ENCODE assay signal across 8 cellular contexts in the genomic region with DNA sequence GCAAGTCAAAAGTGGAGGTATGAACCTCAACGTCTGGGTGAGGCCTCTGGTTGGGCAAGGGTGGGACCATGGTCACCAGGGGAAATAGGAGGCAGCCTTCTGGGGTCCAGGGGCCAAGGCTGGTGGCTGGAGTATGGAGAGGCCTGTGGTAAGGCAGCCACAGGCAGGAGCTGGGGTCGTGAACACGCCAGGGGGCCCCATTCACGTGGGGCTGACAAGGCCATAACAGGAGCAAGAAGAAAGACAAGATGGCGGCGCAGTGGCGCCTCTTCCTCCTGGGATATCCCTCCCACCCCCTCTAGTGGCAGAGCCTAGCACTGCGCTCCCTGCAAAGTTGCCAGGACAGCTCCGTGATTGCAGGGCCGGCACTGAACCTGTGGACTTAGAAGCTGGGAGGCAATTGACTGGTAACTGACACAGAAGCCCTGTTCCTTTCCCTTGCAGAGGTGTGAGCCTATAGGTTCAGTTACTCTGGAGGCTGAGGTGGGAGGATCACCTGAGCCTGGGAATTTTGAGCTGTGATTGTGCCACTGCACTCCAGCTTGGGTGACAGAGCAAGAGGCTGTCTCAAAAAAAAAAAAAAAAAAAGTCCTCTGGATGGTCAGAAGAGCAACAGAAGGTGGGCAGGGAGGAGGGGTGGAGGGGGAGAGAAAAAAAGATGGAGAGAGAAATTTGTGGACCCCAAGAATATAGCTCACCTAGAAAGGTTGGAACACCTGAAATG. TPM values are rescaled to one million over a fixed set of nuclear protein-coding genes. Genes with fewer than 3 reads are reported as not detected.
DNase-seq lines count a peak whose midpoint lies in the region; ATAC-seq, FAIRE-seq and TF ChIP-seq lines count a peak whose summit lies in the region.

No MANE protein-coding gene starts in this region.

- CTCF ChIA-PET in IMR-90 (lab: Yijun Ruan, JAX): interaction anchor here (0.6 to 4.9 kb wide), 17 partner anchors 8 to 601 kb away, joined by 3 to 45 read pairs (median 5); no protein-coding TSS in a partner anchor

- no peak overlapping the region for H4K91ac ChIP-seq in IMR-90 (ENCODE audit: insufficient read depth, low read depth, low read length)

- peak overlapping the region; percentile 89 for H2AFZ ChIP-seq in IMR-90 (replicated peaks; ENCODE audit: low read length, poor library complexity)

- H4K20me1 ChIP-seq in DOHH2 (ENCODE audit: control insufficient read depth, insufficient read depth, low read depth, low read length) (no peaks in the 10 kb centered on the region), IMR-90 (ENCODE audit: insufficient read depth, low read length) (no peaks in the 10 kb centered on the region)

- no peaks in the 10 kb centered on the region for H3K79me2 ChIP-seq in DOHH2 (ENCODE audit: control insufficient read depth, low read length)

- TF ChIP-seq CTCF in DOHH2 (IDR thresholded peaks at IDR 0.05; ENCODE audit: low read depth, low read length, poor library complexity, severe bottlenecking): peak; percentile 92
- peak; percentile 74 for TF ChIP-seq CTCF in IMR-90 (conservative IDR thresholded peaks at IDR 0.05; ENCODE audit: low read depth, low read length)
- TF ChIP-seq CTCF in gastroesophageal sphincter (IDR thresholded peaks at IDR 0.05): peak; percentile 60 to 84 (median 64)
- peak; percentile 72 to 87 (median 75) for TF ChIP-seq CTCF in pancreas (IDR thresholded peaks at IDR 0.05)
- TF ChIP-seq CTCF in transverse colon (IDR thresholded peaks at IDR 0.05): peak; percentile 70 to 84 (median 81)

- no peak overlapping the region for H3K14ac ChIP-seq in IMR-90 (replicated peaks; ENCODE audit: low read depth, low read length)

- H3K9ac ChIP-seq in IMR-90 (ENCODE audit: low read depth, low read length): no peak overlapping the region

- no peaks in the 10 kb centered on the region for H3K9me2 ChIP-seq in DOHH2 (replicated peaks; ENCODE audit: control insufficient read depth, low read length)

- H2BK15ac ChIP-seq in IMR-90 (ENCODE audit: low read depth, low read length): no peak overlapping the region

- H3F3A ChIP-seq in DOHH2 (ENCODE audit: control insufficient read depth, insufficient read depth): no peaks in the 10 kb centered on the region

- H2BK20ac ChIP-seq in IMR-90 (ENCODE audit: low read depth, low read length): no peak overlapping the region

- intact Hi-C loops in IMR-90 (cut with micrococcal nuclease): loop anchor here (1.0 to 2.0 kb wide), 3 partner anchors 80 to 176 kb away; no protein-coding TSS in a partner anchor
- intact Hi-C loops in pancreas (cut with DNase I): loop anchor here in 1 of 3 donors (10.0 kb wide), 1 partner anchor 178 kb away; no protein-coding TSS in a partner anchor
- intact Hi-C loops in transverse colon (cut with DNase I; ENCODE audit: low total_unique reads): loop anchor here (10.0 kb wide), 1 partner anchor 102 kb away; no protein-coding TSS in a partner anchor

- peaks cover 3% of the 10 kb centered on the region for H3K4me1 ChIP-seq in DOHH2 (ENCODE audit: control insufficient read depth, low read length)
- no peaks in the 10 kb centered on the region for H3K4me1 ChIP-seq in IMR-90 (ENCODE audit: control insufficient read depth, insufficient read depth, low read length)
- H3K4me1 ChIP-seq in gastroesophageal sphincter: no peaks in the 10 kb centered on the region
- no peaks in the 10 kb centered on the region for H3K4me1 ChIP-seq in pancreas
- no peaks in the 10 kb centered on the region for H3K4me1 ChIP-seq in transverse colon

- 30% methylated on average over 2 of the region's 10 CpGs; no CpG with 5 or more reads in 1 of the 2 experiments for WGBS in IMR-90 (ENCODE audit: extremely low coverage in 2 of 2, insufficient read length in 1 of 2), 2 experiments
- WGBS in gastroesophageal sphincter (ENCODE audit: low coverage in 1 of 2), 2 donors: 43% methylated on average over 3 of the region's 10 CpGs; no CpG with 5 or more reads in 1 of the 2 donors
- WGBS in pancreas, 2 donors: 33 to 41% methylated on average over 10 of the region's 10 CpGs
- 12 to 49% methylated on average over 9 to 10 of the region's 10 CpGs for WGBS in transverse colon (ENCODE audit: low coverage in 1 of 2), 2 donors

- no peaks in the 10 kb centered on the region for H3K36me3 ChIP-seq in DOHH2 (ENCODE audit: control insufficient read depth, low read length)
- no peaks in the 10 kb centered on the region for H3K36me3 ChIP-seq in IMR-90 (ENCODE audit: control insufficient read depth, insufficient read depth, low read length)
- no peaks in the 10 kb centered on the region for H3K36me3 ChIP-seq in gastroesophageal sphincter
- H3K36me3 ChIP-seq in pancreas: no peaks in the 10 kb centered on the region
- H3K36me3 ChIP-seq in transverse colon: no peaks in the 10 kb centered on the region

- in situ Hi-C loops in IMR-90 (cut with MboI; ENCODE audit: low sequenced_read_pairs) (loop anchor here (10.0 kb wide), 1 partner anchor 178 kb away; no protein-coding TSS in a partner anchor), transverse colon (cut with MboI; ENCODE audit: low pct_ligation_motif_present in 1 of 4, low pct_unique_long_range_greater_than_20kb in 1 of 4, low sequenced_read_pairs in 3 of 4) (loop anchor here in 1 of 4 donors (10.0 kb wide), 1 partner anchor 92 kb away; no protein-coding TSS in a partner anchor)

- H3K79me1 ChIP-seq in IMR-90 (ENCODE audit: low read depth in 1 of 2, low read length in 2 of 2): no peaks in the 10 kb centered on the region

- dilution Hi-C loops in IMR-90 (cut with HindIII; ENCODE audit: low sequenced_read_pairs, unreplicated experiment): no loop called here

- peak; percentile 58 for TF ChIP-seq RAD21 in IMR-90 (IDR thresholded peaks at IDR 0.05; ENCODE audit: low read length)

- H3K56ac ChIP-seq in IMR-90 (ENCODE audit: extremely low read depth, insufficient read depth, low read length): no peak overlapping the region

- H2BK120ac ChIP-seq in IMR-90 (ENCODE audit: low read depth, low read length): no peak overlapping the region

- H3K27ac ChIP-seq in DOHH2 (ENCODE audit: low read depth, low read length) (no peak overlapping the region), IMR-90 (ENCODE audit: insufficient read depth, low read length) (no peak overlapping the region), gastroesophageal sphincter (no peak overlapping the region), pancreas (no peak overlapping the region), transverse colon (no peak overlapping the region)

- H2BK5ac ChIP-seq in IMR-90 (ENCODE audit: low read depth, low read length, poor library complexity, severe bottlenecking): no peak overlapping the region

- H3K4me3 ChIP-seq in DOHH2 (ENCODE audit: low read length) (0 out of 2 replicates have a peak overlapping the region, but pooled peaks have one; percentile 19), IMR-90 (ENCODE audit: insufficient read depth, low read depth, low read length) (no peak overlapping the region), gastroesophageal sphincter (no peak overlapping the region), pancreas (no peak overlapping the region), transverse colon (no peak overlapping the region)

- H3K9me3 ChIP-seq in DOHH2 (ENCODE audit: control insufficient read depth, insufficient read depth, low read length): peaks cover 8% of the 10 kb centered on the region
- no peaks in the 10 kb centered on the region; the same call in 1 of the 2 replicates for H3K9me3 ChIP-seq in IMR-90 (ENCODE audit: control insufficient read depth, insufficient read depth, low read length)
- no peaks in the 10 kb centered on the region for H3K9me3 ChIP-seq in gastroesophageal sphincter
- H3K9me3 ChIP-seq in pancreas: no peaks in the 10 kb centered on the region
- no peaks in the 10 kb centered on the region for H3K9me3 ChIP-seq in transverse colon

- H3K18ac ChIP-seq in IMR-90 (ENCODE audit: low read depth, low read length): no peak overlapping the region

- no peak overlapping the region for H3K23ac ChIP-seq in IMR-90 (ENCODE audit: low read depth, low read length)

- peak overlapping the region; percentile 40 for H4K5ac ChIP-seq in IMR-90 (ENCODE audit: low read depth, low read length)

- H3K4ac ChIP-seq in IMR-90 (ENCODE audit: low read depth, low read length): no peak overlapping the region

- no peak overlapping the region for H2AK5ac ChIP-seq in IMR-90 (ENCODE audit: low read depth, low read length)

- 0 out of 2 replicates have a peak overlapping the region, but pooled peaks have one; percentile 22 for H3K4me2 ChIP-seq in DOHH2 (ENCODE audit: low read length)
- no peak overlapping the region for H3K4me2 ChIP-seq in IMR-90 (ENCODE audit: low read depth, low read length)

- TF ChIP-seq POLR2A in IMR-90 (IDR thresholded peaks at IDR 0.05; ENCODE audit: low read depth, low read length): no peak
- no peak for TF ChIP-seq POLR2A in gastroesophageal sphincter (IDR thresholded peaks at IDR 0.05)
- no peak for TF ChIP-seq POLR2A in transverse colon (IDR thresholded peaks at IDR 0.05)

- TF ChIP-seq EP300 in gastroesophageal sphincter (IDR thresholded peaks at IDR 0.05): no peak
- no peak for TF ChIP-seq EP300 in transverse colon (IDR thresholded peaks at IDR 0.05; ENCODE audit: low read depth)

- DNase-seq in IMR-90 (peak; percentile 65), RPMI8226 (peak; percentile 86), activated gamma-delta T cell (lab: John Stamatoyannopoulos, UW) (peak; percentile 7), pancreas (peak; percentile 65 to 92 (median 82)), transverse colon (peak; percentile 83)

- POLR2A ChIA-PET in IMR-90 (lab: Charles Lee; ENCODE audit: unreplicated experiment): interaction anchor here (0.6 kb wide), 1 partner anchor 123 kb away, joined by 4 read pairs; no protein-coding TSS in a partner anchor

- peak overlapping the region; percentile 69 to 90 for H4K8ac ChIP-seq in IMR-90 (ENCODE audit: low read depth in 2 of 2, low read length in 2 of 2)

- no TSS peak for BruUV-seq in IMR-90 (replicated peaks; lab: Mats Ljungman, UMichigan)

- ATAC-seq in IMR-90 (ENCODE audit: low read depth) (peak; percentile 97), gastroesophageal sphincter (peak; percentile 50), pancreas (peak; percentile 87 to 99 (median 96)), HG02759 (IDR thresholded peaks at IDR 0.05; ENCODE audit: unreplicated experiment) (no peak)

- H3K27me3 ChIP-seq in DOHH2 (ENCODE audit: control insufficient read depth, low read length) (no peaks in the 10 kb centered on the region), IMR-90 (ENCODE audit: control insufficient read depth, insufficient read depth, low read length) (no peaks in the 10 kb centered on the region), gastroesophageal sphincter (peaks cover 5% of the 10 kb centered on the region), pancreas (no peaks in the 10 kb centered on the region), transverse colon (no peaks in the 10 kb centered on the region)

- FAIRE-seq in pancreas (lab: Jason Lieb, UNC): no peak

- no peaks in the 10 kb centered on the region for H3K9me1 ChIP-seq in IMR-90 (ENCODE audit: insufficient read depth, low read length)

- H2AK9ac ChIP-seq in IMR-90 (replicated peaks; ENCODE audit: low read depth, low read length, poor library complexity): peak overlapping the region; percentile 9

RNA-seq across cellular contexts. Expression of a gene that starts 19.7 kb away (rescaled TPM):
- total RNA-seq in IMR-90 (2012; rRNA removed): not detected in 2 replicates
- not detected in 2 replicates for polyA plus RNA-seq in IMR-90 (2012; rRNA removed)
- polyA plus RNA-seq in IMR-90 (2012; cell fraction: cytosol; rRNA removed): not detected in 2 replicates
- not detected in 2 replicates for polyA plus RNA-seq in IMR-90 (2012; cell fraction: nucleus; rRNA removed; ENCODE audit: low replicate concordance)
- not detected for total RNA-seq in gastroesophageal sphincter
- total RNA-seq in pancreas: not detected
- polyA plus RNA-seq in pancreas: under 1 TPM in 1 of 2 donors, not detected in 1; 0.49 TPM
- not detected for total RNA-seq in transverse colon

RNA-seq across cellular contexts. Expression of a gene that starts 50.8 kb away (rescaled TPM):
- total RNA-seq in IMR-90 (2012; rRNA removed) (not detected in 2 replicates), gastroesophageal sphincter (not detected), pancreas (not detected), transverse colon (not detected)
- polyA plus RNA-seq in IMR-90 (2012; rRNA removed) (not detected in 2 replicates), pancreas (not detected)
- polyA plus RNA-seq in IMR-90 (2012; cell fraction: cytosol; rRNA removed): not detected in 2 replicates
- polyA plus RNA-seq in IMR-90 (2012; cell fraction: nucleus; rRNA removed; ENCODE audit: low replicate concordance): not detected in 2 replicates

RNA-seq across cellular contexts. Expression of a gene that starts 55.3 kb away (rescaled TPM):
- total RNA-seq in IMR-90 (2012; rRNA removed) (not detected in 2 replicates), gastroesophageal sphincter (not detected), pancreas (not detected), transverse colon (not detected)
- polyA plus RNA-seq in IMR-90 (2012; rRNA removed) (not detected in 2 replicates), pancreas (under 1 TPM in 1 of 2 donors, not detected in 1; 0.07 TPM)
- not detected in 2 replicates for polyA plus RNA-seq in IMR-90 (2012; cell fraction: cytosol; rRNA removed)
- polyA plus RNA-seq in IMR-90 (2012; cell fraction: nucleus; rRNA removed; ENCODE audit: low replicate concordance): not detected in 2 replicates

Comparison
In these comparisons a context has a peak if more than half of its experiments do, and no peak if none do; other contexts are left out.
1. DNase-seq: peak in every context shown above with its lines; median percentile 86 in RPMI8226; 83 in transverse colon; 82 in pancreas; 65 in IMR-90; 7 in activated gamma-delta T cell.